8 cellular contexts compared by ENCODE assay signal in genomic region chr10:21495002-21495685, GRCh38. TPM values are rescaled to one million over a fixed set of nuclear protein-coding genes. Genes with fewer than 3 reads are reported as not detected.
DNase-seq lines count a peak whose midpoint lies in the region; ATAC-seq and TF ChIP-seq lines count a peak whose summit lies in the region.

No MANE protein-coding gene starts in this region.

- intact Hi-C loops in A673 (cut with micrococcal nuclease; ENCODE audit: unreplicated experiment) (loop anchor here (1.0 to 10.0 kb wide), 4 partner anchors 37 to 830 kb away; partner anchors contain the start of genes BMI1 and MLLT10), activated B cell treated with CpG ODN at 0.5 μM for 24 hours (cut with micrococcal nuclease) (loop anchor here (1.0 to 10.0 kb wide), 13 partner anchors 180 to 1700 kb away; partner anchors contain the start of genes DNAJC1, MSRB2 and PTF1A)

- CTCF ChIA-PET in A673 (lab: Charles Lee): interaction anchor here (0.7 to 0.9 kb wide), 2 partner anchors 23 to 226 kb away, joined by 3 read pairs; no protein-coding TSS in a partner anchor
- CTCF ChIA-PET in activated B cell treated with CpG ODN at 0.5 μM for 24 hours (lab: Charles Lee): interaction anchor here (1.0 to 4.1 kb wide), 11 partner anchors 23 to 980 kb away, joined by 3 to 21 read pairs (median 7); partner anchors contain the start of genes COMMD3 and SKIDA1

- H3K27me3 Mint-ChIP-seq in activated B cell treated with CpG ODN at 0.5 μM for 24 hours: peaks cover 49% of the 10 kb centered on the region

- TF ChIP-seq CTCF in A673 (conservative IDR thresholded peaks at IDR 0.05; ENCODE audit: low read depth, low read length): 0 out of 2 replicates have a peak, but pooled peaks have one; percentile 22
- no peak for TF ChIP-seq CTCF in activated B cell treated with CpG ODN at 0.5 μM for 24 hours (IDR thresholded peaks at IDR 0.05)
- no peak for TF ChIP-seq CTCF in right atrium auricular region (IDR thresholded peaks at IDR 0.05)
- TF ChIP-seq CTCF in smooth muscle cell (IDR thresholded peaks at IDR 0.05; ENCODE audit: borderline replicate concordance, insufficient read depth, poor library complexity, severe bottlenecking): peak; percentile 8

- H3K36me3 ChIP-seq in A673 (ENCODE audit: insufficient read depth, low read length, poor library complexity, severe bottlenecking) (no peaks in the 10 kb centered on the region), right atrium auricular region (no peaks in the 10 kb centered on the region), smooth muscle cell (ENCODE audit: low read depth) (no peaks in the 10 kb centered on the region)

- H3K9me3 Mint-ChIP-seq in activated B cell treated with CpG ODN at 0.5 μM for 24 hours: no peaks in the 10 kb centered on the region

- BruUV-seq in A673 (replicated peaks; lab: Mats Ljungman, UMichigan): TSS peak; percentile 57

- peak overlapping the region; percentile 11 for H3K9ac ChIP-seq in smooth muscle cell (ENCODE audit: low read depth)

- peak overlapping the region; percentile 100 for H3K4me2 ChIP-seq in smooth muscle cell

- no peak for DNase-seq in A673 (ENCODE audit: low spot score)
- DNase-seq in activated B cell treated with CpG ODN at 0.5 μM for 24 hours: no peak
- DNase-seq in right atrium auricular region (ENCODE audit: low spot score): no peak
- DNase-seq in smooth muscle cell (lab: John Stamatoyannopoulos, UW; ENCODE audit: unreplicated experiment): no peak
- no peak for DNase-seq in T-helper 9 cell
- DNase-seq in NCI-H187 treated with DMSO at 0.1 percent for 48 hours (lab: John Stamatoyannopoulos, UW): no peak
- no peak for DNase-seq in SHP77 (lab: John Stamatoyannopoulos, UW)

- H3K79me2 ChIP-seq in smooth muscle cell (ENCODE audit: low read depth): peaks cover 21% of the 10 kb centered on the region

- H3K27me3 ChIP-seq in A673 (replicated peaks; ENCODE audit: insufficient read depth, low read depth, low read length, poor library complexity) (no peaks in the 10 kb centered on the region), right atrium auricular region (no peaks in the 10 kb centered on the region), smooth muscle cell (ENCODE audit: low read depth) (no peaks in the 10 kb centered on the region)

- H3K27ac ChIP-seq in A673 (ENCODE audit: low read depth, low read length, poor library complexity, severe bottlenecking): peak overlapping the region; percentile 92
- peak overlapping the region; percentile 78 to 84 for H3K27ac ChIP-seq in right atrium auricular region
- peak overlapping the region; percentile 39 for H3K27ac ChIP-seq in smooth muscle cell (ENCODE audit: low read depth)

- H3K4me1 ChIP-seq in A673 (ENCODE audit: insufficient read depth, low read length, poor library complexity, severe bottlenecking): peaks cover 9% of the 10 kb centered on the region
- peaks cover 0 to 29% of the 10 kb centered on the region in 2 donors for H3K4me1 ChIP-seq in right atrium auricular region
- peaks cover 40% of the 10 kb centered on the region for H3K4me1 ChIP-seq in smooth muscle cell (ENCODE audit: low read depth)

- POLR2A ChIA-PET in A673 (lab: Charles Lee; ENCODE audit: low non-redundant PET) (no interaction called here), activated B cell treated with CpG ODN at 0.5 μM for 24 hours (lab: Charles Lee) (interaction anchor here (1.0 to 3.2 kb wide), 3 partner anchors 21 to 821 kb away, joined by 3 to 18 read pairs (median 10); partner anchors contain the start of genes COMMD3 and SKIDA1)

- peaks cover 4% of the 10 kb centered on the region for H3F3A ChIP-seq in smooth muscle cell (ENCODE audit: low read depth)

- peak overlapping the region; percentile 85 for H3K4me3 Mint-ChIP-seq in activated B cell treated with CpG ODN at 0.5 μM for 24 hours

- peak overlapping the region; percentile 68 for H2AFZ ChIP-seq in smooth muscle cell (ENCODE audit: low read depth)

- H3K9me3 ChIP-seq in A673 (ENCODE audit: low read depth, low read length, poor library complexity, severe bottlenecking) (no peaks in the 10 kb centered on the region), right atrium auricular region (no peaks in the 10 kb centered on the region), smooth muscle cell (replicated peaks; ENCODE audit: low read depth) (no peaks in the 10 kb centered on the region)

- no peaks in the 10 kb centered on the region for H3K36me3 Mint-ChIP-seq in activated B cell treated with CpG ODN at 0.5 μM for 24 hours (ENCODE audit: low read depth)

- H3K4me1 Mint-ChIP-seq in activated B cell treated with CpG ODN at 0.5 μM for 24 hours: peaks cover 33% of the 10 kb centered on the region

- 2% methylated on average over 35 of the region's 35 CpGs for WGBS in smooth muscle cell (ENCODE audit: low lambda C conversion rate)

- peak; percentile 1 for ATAC-seq in GM21423 (IDR thresholded peaks at IDR 0.05; ENCODE audit: unreplicated experiment)
- ATAC-seq in activated B cell treated with CpG ODN at 0.5 μM for 24 hours (ENCODE audit: low read depth): no peak

- H4K20me1 ChIP-seq in smooth muscle cell (ENCODE audit: low read depth): no peaks in the 10 kb centered on the region

- H3K4me3 ChIP-seq in A673 (ENCODE audit: low read depth, low read length, poor library complexity, severe bottlenecking) (peak overlapping the region; percentile 92), right atrium auricular region (peak overlapping the region; percentile 56 to 87), smooth muscle cell (peak overlapping the region; percentile 79)

- peak overlapping the region; percentile 41 for H3K27ac Mint-ChIP-seq in activated B cell treated with CpG ODN at 0.5 μM for 24 hours

RNA-seq across cellular contexts. Expression of gene SKIDA1, which starts 30.3 kb away (rescaled TPM):
- total RNA-seq in A673 (2021) (4.4 and 4.9 TPM in 2 replicates), activated B cell treated with CpG ODN at 0.5 μM for 24 hours (0.60 TPM in 1 of 2 replicates, not detected in the other), right atrium auricular region (1 to 10 TPM; 2.1 to 2.6 TPM), smooth muscle cell (1.2 and 1.8 TPM in 2 replicates)
- 0.50 and 0.53 TPM in 2 replicates for polyA plus RNA-seq in smooth muscle cell

RNA-seq across cellular contexts. Expression of gene MLLT10, which starts 38.9 kb away (rescaled TPM):
- total RNA-seq in A673 (2021) (58.4 and 60.0 TPM in 2 replicates), activated B cell treated with CpG ODN at 0.5 μM for 24 hours (40.6 and 48.7 TPM in 2 replicates), right atrium auricular region (10 to 100 TPM; 18.8 to 27.2 TPM), smooth muscle cell (43.6 and 44.6 TPM in 2 replicates)
- 6.8 and 10.8 TPM in 2 replicates for polyA plus RNA-seq in smooth muscle cell

Comparison
In these comparisons a context has a peak if more than half of its experiments do, and no peak if none do; other contexts are left out.
1. H3K27ac ChIP-seq: peak in every context shown above with its lines; median percentile 92 in A673; 81 in right atrium auricular region; 39 in smooth muscle cell.
2. CTCF ChIP-seq: peak in A673 (single experiment) and smooth muscle cell (single experiment); none in activated B cell treated with CpG ODN at 0.5 μM for 24 hours (single experiment) and right atrium auricular region (0 of 2).
3. Peak in every context shown above with its lines, with median percentiles within 50 percentile points of each other: H3K4me3 ChIP-seq.